In genomic region chr1:239998312-239998649, GRCh38 we compare ENCODE assay signal across 8 cellular contexts.
A peak's percentile ranks its signal among the peaks of the same experiment; 100 is the strongest.
DNase-seq lines count a peak whose midpoint lies in the region; ATAC-seq and TF ChIP-seq lines count a peak whose summit lies in the region.
"Had no signal": no experiment of that assay in that cellular context is flagged by ENCODE, and none has a peak within 500 bp of the region (broad histone marks: within the 10 kb centered on the region; RNA-seq: fewer than 3 reads in every experiment).

No MANE protein-coding gene starts in this region.

- ATAC-seq in T-cell (replicated peaks in 1 of 4) (no peak), GM18873 (IDR thresholded peaks at IDR 0.05; ENCODE audit: low FRiP score, unreplicated experiment) (no peak), GM19467 (IDR thresholded peaks at IDR 0.05; ENCODE audit: unreplicated experiment) (no peak)
- ATAC-seq: K562 had no signal

- H3K9me3 Mint-ChIP-seq in T-cell: no peaks in the 10 kb centered on the region
- H3K9me3 Mint-ChIP-seq in glutamatergic neuron (ENCODE audit: unreplicated experiment): peaks cover 4% of the 10 kb centered on the region

- H3K27ac Mint-ChIP-seq in T-cell: no peak overlapping the region
- H3K27ac Mint-ChIP-seq in glutamatergic neuron (ENCODE audit: unreplicated experiment): peak overlapping the region; percentile 67

- no peak for DNase-seq in H7
- DNase-seq in T-cell: no peak
- DNase-seq in glutamatergic neuron: no peak
- DNase-seq in retina: peak; percentile 24
- no peak for DNase-seq in HUDEP-2 (lab: John Stamatoyannopoulos, UW; ENCODE audit: unreplicated experiment in 76 of 76)

- no peak for TF ChIP-seq CTCF in glutamatergic neuron (IDR thresholded peaks at IDR 0.05; ENCODE audit: partially characterized antibody, unreplicated experiment)

- H3K36me3 ChIP-seq in H7 (replicated peaks; ENCODE audit: control insufficient read depth, insufficient read depth, low read length): no peaks in the 10 kb centered on the region

- POLR2A ChIA-PET in T-cell (lab: Charles Lee): no interaction called here

- H3K4me3 Mint-ChIP-seq in T-cell (peak overlapping the region in 2 of 3 donors; percentile 25 to 50), glutamatergic neuron (ENCODE audit: unreplicated experiment) (peak overlapping the region; percentile 82)

- H3K4me1 Mint-ChIP-seq in T-cell (peaks cover 5 to 7% (median 7%) of the 10 kb centered on the region in 3 donors), glutamatergic neuron (ENCODE audit: low read depth, unreplicated experiment) (peaks cover 2% of the 10 kb centered on the region)

- CTCF ChIA-PET in T-cell (lab: Charles Lee): interaction anchor here in 1 of 2 donors (0.6 kb wide), 1 partner anchor 50 kb away, joined by 5 read pairs; no protein-coding TSS in a partner anchor

- no peaks in the 10 kb centered on the region for H3K36me3 Mint-ChIP-seq in T-cell
- H3K36me3 Mint-ChIP-seq in glutamatergic neuron (ENCODE audit: unreplicated experiment): peaks cover 10% of the 10 kb centered on the region

- peaks cover 22% of the 10 kb centered on the region for H3K27me3 ChIP-seq in H7 (ENCODE audit: control insufficient read depth, insufficient read depth, low read length)

- H3K4me3 ChIP-seq in H7 (ENCODE audit: insufficient read depth, low read depth, low read length): peak overlapping the region; percentile 56
- H3K4me3 ChIP-seq: K562 had no signal

- peaks cover 50 to 51% of the 10 kb centered on the region in 2 donors for H3K27me3 Mint-ChIP-seq in T-cell
- peaks cover 3% of the 10 kb centered on the region for H3K27me3 Mint-ChIP-seq in glutamatergic neuron (ENCODE audit: unreplicated experiment)
